ENCODE assay signal across 1 cellular context in the genomic region with DNA sequence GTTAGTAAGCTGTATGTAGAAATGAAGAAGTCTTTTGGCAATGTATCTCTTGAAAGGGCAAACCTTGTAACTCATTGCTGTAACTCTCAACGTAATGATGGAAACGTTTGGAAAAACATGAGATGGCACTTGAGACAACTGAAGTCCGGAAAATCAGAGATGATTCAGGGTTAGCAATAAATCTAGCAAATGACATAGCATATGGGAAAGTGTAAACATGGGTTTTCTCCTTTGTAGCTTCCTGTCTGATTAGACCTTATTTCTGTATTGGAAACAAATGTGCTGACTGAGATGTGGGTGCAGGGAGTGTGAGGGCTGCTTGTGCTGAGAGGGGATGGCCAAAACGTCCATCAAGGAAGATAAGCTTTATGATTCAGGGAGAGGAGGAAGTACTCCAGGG.
TF ChIP-seq lines count a peak whose summit lies in the region.

No MANE protein-coding gene starts in this region.

TF ChIP-seq in IMR-90, 13 proteins besides CTCF, POLR2A, EP300 and RAD21:
- TF ChIP-seq NFE2L2 (IDR thresholded peaks at IDR 0.05; ENCODE audit: low read depth, low read length) (no peak), CHD1 (IDR thresholded peaks at IDR 0.05; ENCODE audit: low read depth, low read length) (no peak), SMC3 (IDR thresholded peaks at IDR 0.05; ENCODE audit: low read depth, low read length) (no peak), RCOR1 (IDR thresholded peaks at IDR 0.05; ENCODE audit: insufficient replicate concordance, low read length) (no peak), MAFK (IDR thresholded peaks at IDR 0.05; ENCODE audit: low read depth, low read length) (no peak), RFX5 (IDR thresholded peaks at IDR 0.05; ENCODE audit: low read depth, low read length) (no peak)
- TF ChIP-seq, protein P1, sequence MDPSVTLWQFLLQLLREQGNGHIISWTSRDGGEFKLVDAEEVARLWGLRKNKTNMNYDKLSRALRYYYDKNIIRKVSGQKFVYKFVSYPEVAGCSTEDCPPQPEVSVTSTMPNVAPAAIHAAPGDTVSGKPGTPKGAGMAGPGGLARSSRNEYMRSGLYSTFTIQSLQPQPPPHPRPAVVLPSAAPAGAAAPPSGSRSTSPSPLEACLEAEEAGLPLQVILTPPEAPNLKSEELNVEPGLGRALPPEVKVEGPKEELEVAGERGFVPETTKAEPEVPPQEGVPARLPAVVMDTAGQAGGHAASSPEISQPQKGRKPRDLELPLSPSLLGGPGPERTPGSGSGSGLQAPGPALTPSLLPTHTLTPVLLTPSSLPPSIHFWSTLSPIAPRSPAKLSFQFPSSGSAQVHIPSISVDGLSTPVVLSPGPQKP (IDR thresholded peaks at IDR 0.05; ENCODE audit: borderline replicate concordance, low read depth, low read length) = no peak
- TF ChIP-seq, protein P2, sequence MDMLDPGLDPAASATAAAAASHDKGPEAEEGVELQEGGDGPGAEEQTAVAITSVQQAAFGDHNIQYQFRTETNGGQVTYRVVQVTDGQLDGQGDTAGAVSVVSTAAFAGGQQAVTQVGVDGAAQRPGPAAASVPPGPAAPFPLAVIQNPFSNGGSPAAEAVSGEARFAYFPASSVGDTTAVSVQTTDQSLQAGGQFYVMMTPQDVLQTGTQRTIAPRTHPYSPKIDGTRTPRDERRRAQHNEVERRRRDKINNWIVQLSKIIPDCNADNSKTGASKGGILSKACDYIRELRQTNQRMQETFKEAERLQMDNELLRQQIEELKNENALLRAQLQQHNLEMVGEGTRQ (IDR thresholded peaks at IDR 0.05; ENCODE audit: low read depth, low read length) = no peak
